8 cellular contexts compared by ENCODE assay signal in the genomic region with DNA sequence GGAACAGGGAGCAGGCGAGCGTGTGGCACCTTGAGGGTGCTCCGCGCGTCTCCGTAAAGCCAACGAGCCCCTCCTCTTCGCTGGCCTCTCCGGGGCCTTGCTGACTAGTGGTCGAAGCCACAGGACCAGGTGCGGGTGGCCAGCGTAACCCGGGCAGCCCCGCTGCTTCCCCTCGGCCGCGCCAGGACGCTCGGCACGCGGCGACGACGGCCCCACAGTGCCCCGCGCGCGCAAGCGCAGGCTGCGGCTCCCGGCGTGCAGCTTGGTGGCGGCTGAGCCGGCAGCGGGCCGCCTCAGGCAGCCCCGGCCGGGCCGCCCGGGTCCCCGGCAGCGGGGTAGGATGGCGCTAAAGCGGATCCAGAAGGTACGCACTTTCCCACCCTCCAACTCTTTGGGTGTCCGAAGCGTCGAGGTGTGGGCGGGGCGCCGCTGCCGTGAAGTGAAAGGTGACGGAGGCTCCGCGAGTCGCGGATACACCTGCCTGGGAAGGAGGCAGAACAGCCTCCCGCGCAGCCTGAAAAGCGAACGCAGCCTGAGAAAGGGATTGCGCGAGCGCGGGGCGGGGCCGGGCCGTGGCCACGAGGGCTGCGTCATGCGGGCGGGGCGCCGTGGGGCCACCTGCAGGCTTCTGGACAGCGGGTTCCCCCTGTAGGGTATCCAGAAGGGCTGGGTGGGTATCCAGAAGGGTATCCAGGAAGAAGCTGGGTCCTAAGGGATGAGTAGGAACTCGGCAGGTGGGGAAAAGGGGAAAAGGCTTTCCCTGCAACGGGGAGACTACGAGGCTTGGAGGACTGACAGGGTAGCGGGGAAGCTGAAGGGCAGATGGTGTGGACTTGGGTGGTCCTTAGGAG. TPM values are rescaled to one million over a fixed set of nuclear protein-coding genes. Genes with fewer than 3 reads are reported as not detected.
A peak's percentile ranks its signal among the peaks of the same experiment; 100 is the strongest.
DNase-seq lines count a peak whose midpoint lies in the region; ATAC-seq lines count a peak whose summit lies in the region.

UBE2D4 (plus strand) TSS at position 244 of the 851 bp plus-strand sequence; CDS start at position 341, 97 bp downstream.

- CTCF ChIA-PET in activated CD8-positive, alpha-beta memory T cell treated with anti-CD3 and anti-CD28 coated beads for 36 hours (lab: Charles Lee): interaction anchor here (0.6 kb wide), 1 partner anchor 100 kb away, joined by 3 read pairs; no protein-coding TSS in a partner anchor

- DNase-seq in COR-L47 (lab: John Stamatoyannopoulos, UW) (peak; percentile 90), HK-2 (ENCODE audit: unreplicated experiment) (peak; percentile 84), NOMO-1 (lab: John Stamatoyannopoulos, UW; ENCODE audit: unreplicated experiment in 2 of 2) (peak; percentile 78 to 87), mesenchymal stem cell (peak; percentile 71)
- DNase-seq in effector memory CD4-positive, alpha-beta T cell: peak; percentile 70 to 81 (median 79)
- peak; percentile 85 for DNase-seq in stimulated activated CD8-positive, alpha-beta memory T cell treated with anti-CD3 and anti-CD28 coated beads, Interleukin-12 subunit alpha, Interleukin-12 subunit beta, amount 100 ng/mL, for 4 hours (ENCODE audit: low read depth)

- ATAC-seq in GM19463 (IDR thresholded peaks at IDR 0.05; ENCODE audit: unreplicated experiment): peak; percentile 90

- peak within 1 kb of the TSS; percentile 94 for H4K91ac ChIP-seq in mesenchymal stem cell (ENCODE audit: low read length)

- no peak within 1 kb of the TSS for H2BK5ac ChIP-seq in mesenchymal stem cell (ENCODE audit: low read depth, low read length, poor library complexity, severe bottlenecking)

- peak within 1 kb of the TSS; percentile 57 to 88 for H3K4ac ChIP-seq in mesenchymal stem cell (ENCODE audit: low read depth in 1 of 2, low read length in 2 of 2)

- H2BK120ac ChIP-seq in mesenchymal stem cell (ENCODE audit: low read depth, low read length): no peak within 1 kb of the TSS

- POLR2A ChIA-PET in activated CD8-positive, alpha-beta memory T cell treated with anti-CD3 and anti-CD28 coated beads for 36 hours (lab: Charles Lee): interaction anchor here (0.6 to 2.4 kb wide), 5 partner anchors 22 to 994 kb away, joined by 3 to 6 read pairs (median 4); partner anchors contain the start of genes DBNL, MRPL32, MRPS24 and PSMA2

- H3K9ac ChIP-seq in mesenchymal stem cell (ENCODE audit: low read length): peak within 1 kb of the TSS; percentile 81

- H2BK12ac ChIP-seq in mesenchymal stem cell (ENCODE audit: low read length in 2 of 2): no peak within 1 kb of the TSS

- no peaks in the 10 kb centered on the region for H3K36me3 ChIP-seq in effector memory CD4-positive, alpha-beta T cell (ENCODE audit: control insufficient read depth, insufficient read depth, low read length)
- peaks cover 0 to 4% of the 10 kb centered on the region in 2 experiments for H3K36me3 ChIP-seq in mesenchymal stem cell (ENCODE audit: control insufficient read depth in 1 of 2, insufficient read depth in 2 of 2, low read depth in 1 of 2, low read length in 2 of 2)

- no peak within 1 kb of the TSS for H2BK15ac ChIP-seq in mesenchymal stem cell (ENCODE audit: low read depth, poor library complexity, severe bottlenecking)

- peak within 1 kb of the TSS; percentile 85 for H3K27ac ChIP-seq in effector memory CD4-positive, alpha-beta T cell (ENCODE audit: insufficient read depth, low read length, poor library complexity, severe bottlenecking)
- H3K27ac ChIP-seq in mesenchymal stem cell (ENCODE audit: low read length, poor library complexity, severe bottlenecking): peak within 1 kb of the TSS; percentile 91

- H4K8ac ChIP-seq in mesenchymal stem cell (ENCODE audit: low read length): peak within 1 kb of the TSS; percentile 99

- peaks cover 4% of the 10 kb centered on the region for H3K4me1 ChIP-seq in effector memory CD4-positive, alpha-beta T cell (ENCODE audit: control insufficient read depth, insufficient read depth, low read length, poor library complexity, severe bottlenecking)
- peaks cover 6% of the 10 kb centered on the region for H3K4me1 ChIP-seq in mesenchymal stem cell (ENCODE audit: control insufficient read depth, insufficient read depth, low read depth, low read length)

- H3K9me3 ChIP-seq in effector memory CD4-positive, alpha-beta T cell (ENCODE audit: control insufficient read depth, low read length): no peaks in the 10 kb centered on the region
- no peaks in the 10 kb centered on the region for H3K9me3 ChIP-seq in mesenchymal stem cell (ENCODE audit: control insufficient read depth, low read length)

- H3K4me3 ChIP-seq in effector memory CD4-positive, alpha-beta T cell (ENCODE audit: insufficient read depth, low read depth, low read length, poor library complexity, severe bottlenecking): peak within 1 kb of the TSS; percentile 55
- H3K4me3 ChIP-seq in mesenchymal stem cell (ENCODE audit: insufficient read depth in 1 of 2, low read depth in 1 of 2, low read length in 2 of 2): peak within 1 kb of the TSS; percentile 79 to 92

- peak within 1 kb of the TSS; percentile 87 for H3K4me2 ChIP-seq in mesenchymal stem cell (ENCODE audit: low read length, poor library complexity, severe bottlenecking)

- peak within 1 kb of the TSS; percentile 58 to 98 for H3K18ac ChIP-seq in mesenchymal stem cell (ENCODE audit: low read depth in 1 of 2, low read length in 2 of 2)

- 1% methylated on average over 73 of the region's 79 CpGs for WGBS in mesenchymal stem cell

- H2AFZ ChIP-seq in mesenchymal stem cell (ENCODE audit: low read depth, low read length): peak within 1 kb of the TSS; percentile 99

- no peak within 1 kb of the TSS for H2AK5ac ChIP-seq in mesenchymal stem cell (ENCODE audit: low read length, severe bottlenecking)

- H3K23ac ChIP-seq in mesenchymal stem cell (ENCODE audit: low read length in 2 of 2): peak within 1 kb of the TSS in 1 of 2 experiments; percentile 95

- peak within 1 kb of the TSS in 1 of 2 experiments; percentile 92 for H3K14ac ChIP-seq in mesenchymal stem cell (ENCODE audit: low read length in 2 of 2)

- H3K79me1 ChIP-seq in mesenchymal stem cell (replicated peaks; ENCODE audit: low read length, poor library complexity, severe bottlenecking): peaks cover 8% of the 10 kb centered on the region

- no peaks in the 10 kb centered on the region for H3K27me3 ChIP-seq in effector memory CD4-positive, alpha-beta T cell (replicated peaks; ENCODE audit: control insufficient read depth, insufficient read depth, low read length, poor library complexity, severe bottlenecking)
- H3K27me3 ChIP-seq in mesenchymal stem cell (ENCODE audit: control insufficient read depth in 1 of 2, insufficient read depth in 1 of 2, low read length in 2 of 2): no peaks in the 10 kb centered on the region

RNA-seq across cellular contexts. Expression of gene UBE2D4, which starts in this region (rescaled TPM):
- total RNA-seq in activated CD8-positive, alpha-beta memory T cell treated with anti-CD3 and anti-CD28 coated beads for 36 hours: 10 to 100 TPM; 15.2 to 15.6 TPM
- polyA plus RNA-seq in mesenchymal stem cell (2013, experiment 1 of 2): 10.9 TPM
- 9.9 TPM for polyA plus RNA-seq in mesenchymal stem cell (2013, experiment 2 of 2)

Comparison
In these comparisons a context has a peak if more than half of its experiments do, and no peak if none do; other contexts are left out.
1. Peak in every context shown above with its lines: DNase-seq, ATAC-seq, H3K4me3 ChIP-seq and H3K27ac ChIP-seq.